ENCODE assay signal across 8 cellular contexts in genomic region chr19:5967994-5968430, GRCh38. TPM values are rescaled to one million over a fixed set of nuclear protein-coding genes. Genes with fewer than 3 reads are reported as not detected.
DNase-seq lines count a peak whose midpoint lies in the region; ATAC-seq and FAIRE-seq lines count a peak whose summit lies in the region.

No MANE protein-coding gene starts in this region.

- H3K36me3 ChIP-seq in HAP-1 (replicated peaks): peaks cover 7% of the 10 kb centered on the region; the same call in 1 of the 2 replicates

- no peak overlapping the region for H3K4me3 Mint-ChIP-seq in activated CD8-positive, alpha-beta memory T cell treated with anti-CD3 and anti-CD28 coated beads, Interleukin-2, amount 10 ng/mL, durations not matched to agents 7 days and 5 days
- H3K4me3 Mint-ChIP-seq in memory B cell: peak overlapping the region; percentile 47
- H3K4me3 Mint-ChIP-seq in stimulated activated effector memory CD8-positive, alpha-beta T cell treated with anti-CD3 and anti-CD28 coated beads, Interleukin-12 subunit alpha, Interleukin-12 subunit beta, amount 100 ng/mL, for 72 hours: peak overlapping the region; percentile 6

- DNase-seq in CD1c-positive myeloid dendritic cell (ENCODE audit: extremely low spot score) (peak; percentile 63), HAP-1 (ENCODE audit: low spot score in 2 of 2) (peak; percentile 79 to 81), NCI-H774 (lab: John Stamatoyannopoulos, UW) (peak; percentile 30), memory B cell (ENCODE audit: low spot score in 2 of 2) (peak; percentile 36 to 37)
- DNase-seq in activated CD8-positive, alpha-beta memory T cell treated with anti-CD3 and anti-CD28 coated beads, Interleukin-2, amount 10 ng/mL, durations not matched to agents 7 days and 5 days: peak; percentile 74
- DNase-seq in stimulated activated effector memory CD8-positive, alpha-beta T cell treated with anti-CD3 and anti-CD28 coated beads, Interleukin-12 subunit alpha, Interleukin-12 subunit beta, amount 100 ng/mL, for 72 hours (ENCODE audit: low spot score in 2 of 2): peak; percentile 40 to 77

- no peak overlapping the region for H3K4me3 ChIP-seq in HAP-1

- no peaks in the 10 kb centered on the region for H3K9me3 ChIP-seq in HAP-1

- H3K27ac Mint-ChIP-seq in activated CD8-positive, alpha-beta memory T cell treated with anti-CD3 and anti-CD28 coated beads, Interleukin-2, amount 10 ng/mL, durations not matched to agents 7 days and 5 days: peak overlapping the region; percentile 58
- H3K27ac Mint-ChIP-seq in memory B cell: peak overlapping the region; percentile 53
- peak overlapping the region; percentile 79 for H3K27ac Mint-ChIP-seq in stimulated activated effector memory CD8-positive, alpha-beta T cell treated with anti-CD3 and anti-CD28 coated beads, Interleukin-12 subunit alpha, Interleukin-12 subunit beta, amount 100 ng/mL, for 72 hours

- in situ Hi-C loops in HAP-1 (cut with MboI; ENCODE audit: low sequenced_read_pairs): no loop called here

- peaks cover 67% of the 10 kb centered on the region for H3K4me1 Mint-ChIP-seq in activated CD8-positive, alpha-beta memory T cell treated with anti-CD3 and anti-CD28 coated beads, Interleukin-2, amount 10 ng/mL, durations not matched to agents 7 days and 5 days
- H3K4me1 Mint-ChIP-seq in memory B cell: peaks cover 41% of the 10 kb centered on the region
- H3K4me1 Mint-ChIP-seq in stimulated activated effector memory CD8-positive, alpha-beta T cell treated with anti-CD3 and anti-CD28 coated beads, Interleukin-12 subunit alpha, Interleukin-12 subunit beta, amount 100 ng/mL, for 72 hours: peaks cover 68% of the 10 kb centered on the region

- peak; percentile 64 for FAIRE-seq in endometrium (lab: Jason Lieb, UNC)

- ATAC-seq in activated CD8-positive, alpha-beta memory T cell treated with anti-CD3 and anti-CD28 coated beads, Interleukin-2, amount 10 ng/mL, durations not matched to agents 7 days and 5 days: peak; percentile 82
- peak; percentile 77 for ATAC-seq in memory B cell (ENCODE audit: low read depth)
- ATAC-seq in stimulated activated effector memory CD8-positive, alpha-beta T cell treated with anti-CD3 and anti-CD28 coated beads, Interleukin-12 subunit alpha, Interleukin-12 subunit beta, amount 100 ng/mL, for 72 hours: peak; percentile 72
- no peak for ATAC-seq in HG02623 (IDR thresholded peaks at IDR 0.05; ENCODE audit: unreplicated experiment)

- H3K36me3 Mint-ChIP-seq in activated CD8-positive, alpha-beta memory T cell treated with anti-CD3 and anti-CD28 coated beads, Interleukin-2, amount 10 ng/mL, durations not matched to agents 7 days and 5 days: peaks cover 6% of the 10 kb centered on the region
- peaks cover 3% of the 10 kb centered on the region for H3K36me3 Mint-ChIP-seq in memory B cell
- peaks cover 34% of the 10 kb centered on the region for H3K36me3 Mint-ChIP-seq in stimulated activated effector memory CD8-positive, alpha-beta T cell treated with anti-CD3 and anti-CD28 coated beads, Interleukin-12 subunit alpha, Interleukin-12 subunit beta, amount 100 ng/mL, for 72 hours

- CTCF ChIA-PET in activated CD8-positive, alpha-beta memory T cell treated with anti-CD3 and anti-CD28 coated beads, Interleukin-2, amount 10 ng/mL, durations not matched to agents 7 days and 5 days (lab: Charles Lee): interaction anchor here (0.8 to 3.8 kb wide), 27 partner anchors 10 to 286 kb away, joined by 3 to 71 read pairs (median 4); partner anchors contain the start of genes NDUFA11, RANBP3 and VMAC

- H3K27me3 Mint-ChIP-seq in activated CD8-positive, alpha-beta memory T cell treated with anti-CD3 and anti-CD28 coated beads, Interleukin-2, amount 10 ng/mL, durations not matched to agents 7 days and 5 days: no peaks in the 10 kb centered on the region
- no peaks in the 10 kb centered on the region for H3K27me3 Mint-ChIP-seq in memory B cell

- H3K9me3 Mint-ChIP-seq in activated CD8-positive, alpha-beta memory T cell treated with anti-CD3 and anti-CD28 coated beads, Interleukin-2, amount 10 ng/mL, durations not matched to agents 7 days and 5 days (ENCODE audit: low read depth): no peaks in the 10 kb centered on the region
- H3K9me3 Mint-ChIP-seq in memory B cell: no peaks in the 10 kb centered on the region
- no peaks in the 10 kb centered on the region for H3K9me3 Mint-ChIP-seq in stimulated activated effector memory CD8-positive, alpha-beta T cell treated with anti-CD3 and anti-CD28 coated beads, Interleukin-12 subunit alpha, Interleukin-12 subunit beta, amount 100 ng/mL, for 72 hours

- H3K4me1 ChIP-seq in HAP-1: peaks cover 8% of the 10 kb centered on the region

- no peaks in the 10 kb centered on the region for H3K27me3 ChIP-seq in HAP-1 (ENCODE audit: low read depth)

RNA-seq across cellular contexts. Expression of gene RANBP3, which starts 9.9 kb away (rescaled TPM):
- total RNA-seq in activated CD8-positive, alpha-beta memory T cell treated with anti-CD3 and anti-CD28 coated beads, Interleukin-2, amount 10 ng/mL, durations not matched to agents 7 days and 5 days: 100 to 1,000 TPM in 1 of 2 experiments, 10 to 100 TPM in 1; 97.8 to 108 TPM

RNA-seq across cellular contexts. Expression of gene CAPS, which starts 54.0 kb away (rescaled TPM):
- 10 to 100 TPM in 1 of 2 experiments, 1 to 10 TPM in 1; 7.3 to 11.7 TPM for total RNA-seq in activated CD8-positive, alpha-beta memory T cell treated with anti-CD3 and anti-CD28 coated beads, Interleukin-2, amount 10 ng/mL, durations not matched to agents 7 days and 5 days

Comparison
In these comparisons a context has a peak if more than half of its experiments do, and no peak if none do; other contexts are left out.
1. DNase-seq: peak in every context shown above with its lines; median percentile 80 in HAP-1; 74 in activated CD8-positive, alpha-beta memory T cell treated with anti-CD3 and anti-CD28 coated beads, Interleukin-2, amount 10 ng/mL, durations not matched to agents 7 days and 5 days; 63 in CD1c-positive myeloid dendritic cell; 58 in stimulated activated effector memory CD8-positive, alpha-beta T cell treated with anti-CD3 and anti-CD28 coated beads, Interleukin-12 subunit alpha, Interleukin-12 subunit beta, amount 100 ng/mL, for 72 hours; 36 in memory B cell; 30 in NCI-H774.